ENCODE assay signal across 8 cellular contexts in genomic region chr11:17979770-17980371, GRCh38. TPM values are rescaled to one million over a fixed set of nuclear protein-coding genes. Genes with fewer than 3 reads are reported as not detected.
DNase-seq lines count a peak whose midpoint lies in the region; TF ChIP-seq lines count a peak whose summit lies in the region.

No MANE protein-coding gene starts in this region.

- TF ChIP-seq CTCF in LNCaP clone FGC (IDR thresholded peaks at IDR 0.05; ENCODE audit: control insufficient read depth, extremely low read depth, insufficient read depth) (peak; percentile 84), cardiac fibroblast (IDR thresholded peaks at IDR 0.05; ENCODE audit: low read depth, low read length) (peak; percentile 91), liver (IDR thresholded peaks at IDR 0.05; ENCODE audit: low read depth, low read length, missing input control) (peak; percentile 91), tibial artery (IDR thresholded peaks at IDR 0.05) (peak; percentile 85 to 88)

- no peak overlapping the region for H3K4me3 ChIP-seq in LNCaP clone FGC (ENCODE audit: low read depth, low read length)
- H3K4me3 ChIP-seq in cardiac fibroblast (replicated peaks in 1 of 2; ENCODE audit: low read depth in 2 of 2, low read length in 2 of 2), result no peak overlapping the region
- H3K4me3 ChIP-seq in liver (ENCODE audit: low read depth in 1 of 3, low read length in 3 of 3), result no peak overlapping the region
- no peak overlapping the region for H3K4me3 ChIP-seq in tibial artery

- H3K36me3 ChIP-seq in liver (ENCODE audit: control insufficient read depth in 4 of 4, insufficient read depth in 3 of 4, low read depth in 1 of 4, low read length in 3 of 4) (peaks cover 0 to 5% (median 0%) of the 10 kb centered on the region in 4 donors), tibial artery (peaks cover 11 to 43% (median 20%) of the 10 kb centered on the region in 3 donors)

- intact Hi-C loops in tibial artery (cut with DNase I; ENCODE audit: low total_unique reads), result loop anchor here (5.0 to 10.0 kb wide), 2 partner anchors 248 to 375 kb away; partner anchors contain the start of gene KCNC1

- no peaks in the 10 kb centered on the region for H3K27me3 ChIP-seq in liver (ENCODE audit: control insufficient read depth in 4 of 4, insufficient read depth in 4 of 4, low read length in 3 of 4)
- H3K27me3 ChIP-seq in tibial artery, result no peaks in the 10 kb centered on the region

- no peak overlapping the region for H3K9ac ChIP-seq in liver (ENCODE audit: low read depth in 1 of 2, low read length in 2 of 2)

- no peak overlapping the region for H3K27ac ChIP-seq in liver (ENCODE audit: low read depth in 1 of 2, low read length in 2 of 2)
- H3K27ac ChIP-seq in tibial artery, result no peak overlapping the region

- peak; percentile 91 to 92 for TF ChIP-seq RAD21 in liver (IDR thresholded peaks at IDR 0.05)

- H3K9me3 ChIP-seq in liver (ENCODE audit: control insufficient read depth in 4 of 4, low read length in 3 of 4) (no peaks in the 10 kb centered on the region), tibial artery (no peaks in the 10 kb centered on the region)

- H3K4me1 ChIP-seq in liver (ENCODE audit: control insufficient read depth in 4 of 4, insufficient read depth in 4 of 4, low read length in 3 of 4) (peaks cover 2 to 20% (median 16%) of the 10 kb centered on the region in 4 donors), tibial artery (no peaks in the 10 kb centered on the region)

- DNase-seq in NCI-H510A treated with DMSO at 0.1 percent for 48 hours (lab: John Stamatoyannopoulos, UW) (peak; percentile 26), NCI-H510A (lab: John Stamatoyannopoulos, UW) (no peak), LNCaP clone FGC (ENCODE audit: low read depth) (no peak), SW480 (ENCODE audit: low spot score) (peak; percentile 52), cardiac fibroblast (ENCODE audit: low read depth in 2 of 2) (peak; percentile 23 to 24), tibial artery (no peak)
- no peak for DNase-seq in NK-92 treated with Interleukin-12 subunit alpha and Interleukin-12 subunit beta, amount 100 ng/mL, for 24 hours (lab: John Stamatoyannopoulos, UW)

- WGBS in liver, result 34% methylated on average over 7 of the region's 7 CpGs

TF ChIP-seq in liver, 16 proteins besides CTCF, POLR2A, EP300 and RAD21:
- TF ChIP-seq GABPA (IDR thresholded peaks at IDR 0.05 in 1 of 2, conservative IDR thresholded peaks at IDR 0.05 in 1 of 2) (no peak), SP1 (IDR thresholded peaks at IDR 0.05) (no peak), YY1 (IDR thresholded peaks at IDR 0.05) (no peak), TAF1 (conservative IDR thresholded peaks at IDR 0.05) (no peak), NR2F2 (IDR thresholded peaks at IDR 0.05) (no peak), FOXA1 (IDR thresholded peaks at IDR 0.05) (no peak), RXRA (IDR thresholded peaks at IDR 0.05) (no peak)

RNA-seq across cellular contexts. Expression of gene SERGEF, which starts 33.0 kb away (rescaled TPM):
- 10 to 100 TPM; 12.9 to 13.9 TPM for total RNA-seq in liver
- polyA plus RNA-seq in liver, result 10 to 100 TPM; 12.0 to 17.9 TPM

Comparison
In these comparisons a context has a peak if more than half of its experiments do, and no peak if none do; other contexts are left out.
1. DNase-seq: peak in NCI-H510A treated with DMSO at 0.1 percent for 48 hours (single experiment), SW480 (single experiment) and cardiac fibroblast (2 of 2); none in NCI-H510A (single experiment), LNCaP clone FGC (single experiment), tibial artery (0 of 2) and NK-92 treated with Interleukin-12 subunit alpha and Interleukin-12 subunit beta, amount 100 ng/mL, for 24 hours (single experiment).
2. Peak in every context shown above with its lines, with median percentiles within 50 percentile points of each other: CTCF ChIP-seq.